Comparison of ENCODE assay signal across 16 cellular contexts in genomic region chr6:91135406-91135805, GRCh38.
DNase-seq lines count a peak whose midpoint lies in the region; TF ChIP-seq lines count a peak whose summit lies in the region.
"Had no signal": no experiment of that assay in that cellular context is flagged by ENCODE, and none has a peak within 500 bp of the region (broad histone marks: within the 10 kb centered on the region; RNA-seq: fewer than 3 reads in every experiment).

No MANE protein-coding gene starts in this region.

- H3K4me1 ChIP-seq in stomach, result no peaks in the 10 kb centered on the region
- H3K4me1 ChIP-seq: A549, BLaER1, Caco-2 had no signal

- peak overlapping the region; percentile 43 for H3K4me3 ChIP-seq in neural cell (ENCODE audit: low read length)
- H3K4me3 ChIP-seq in stomach, result no peak overlapping the region
- H3K4me3 ChIP-seq: A549, BLaER1 had no signal

- H3K27ac ChIP-seq in neural cell (ENCODE audit: low read length) (peak overlapping the region; percentile 96), stomach (no peak overlapping the region)
- H3K27ac ChIP-seq: A549, BLaER1 had no signal

- peak overlapping the region; percentile 52 for H3K4me2 ChIP-seq in neural cell (ENCODE audit: low read length)
- H3K4me2 ChIP-seq: A549, BLaER1 had no signal

- no peaks in the 10 kb centered on the region for H3F3A ChIP-seq in neural cell (ENCODE audit: insufficient read depth, low read length, poor library complexity, severe bottlenecking)

- TF ChIP-seq EP300 in neural cell (conservative IDR thresholded peaks at IDR 0.05; ENCODE audit: poor library complexity, severe bottlenecking) (no peak), stomach (IDR thresholded peaks at IDR 0.05) (no peak)

- H2AFZ ChIP-seq in neural cell (ENCODE audit: low read depth, low read length), result peak overlapping the region; percentile 27

- TF ChIP-seq CTCF in GM10248 (IDR thresholded peaks at IDR 0.05; ENCODE audit: control extremely low read depth, extremely low read depth, low read depth, missing control alignments), result peak; percentile 3
- no peak for TF ChIP-seq CTCF in neural cell (IDR thresholded peaks at IDR 0.05; ENCODE audit: poor library complexity, severe bottlenecking)
- no peak for TF ChIP-seq CTCF in stomach (IDR thresholded peaks at IDR 0.05)

- TF ChIP-seq RAD21 in neural cell (conservative IDR thresholded peaks at IDR 0.05), result no peak

- H3K9me3 ChIP-seq in neural cell (ENCODE audit: low read length) (no peaks in the 10 kb centered on the region), stomach (no peaks in the 10 kb centered on the region)
- H3K9me3 ChIP-seq: A549, BLaER1, Caco-2 had no signal

- no peak for DNase-seq in GM10248 (ENCODE audit: extremely low spot score)
- peak; percentile 78 for DNase-seq in NCI-H2171 treated with DMSO at 0.1 percent for 48 hours (lab: John Stamatoyannopoulos, UW)
- peak; percentile 89 for DNase-seq in cerebellar cortex (ENCODE audit: low spot score)
- DNase-seq in cortex of kidney (lab: John Stamatoyannopoulos, UW), result no peak
- DNase-seq in SKM-1 (lab: John Stamatoyannopoulos, UW; ENCODE audit: unreplicated experiment), result no peak
- DNase-seq in activated CD4-positive, alpha-beta T cell treated with anti-CD3 and anti-CD28 coated beads for 48 hours, result no peak
- no peak for DNase-seq in stomach
- DNase-seq: Caco-2; CD8-positive, alpha-beta memory T cell; DMS79; GOT3; H9; IMR-90 had no signal

- POLR2A ChIA-PET in GM10248 (lab: Yijun Ruan, JAX), result no interaction called here

- no peaks in the 10 kb centered on the region for H3K9me2 ChIP-seq in neural cell (ENCODE audit: insufficient read depth, low read length)

- no peak for TF ChIP-seq POLR2A in stomach (IDR thresholded peaks at IDR 0.05)

- H3K36me3 ChIP-seq in neural cell (ENCODE audit: insufficient read depth, low read length) (no peaks in the 10 kb centered on the region), stomach (no peaks in the 10 kb centered on the region)
- H3K36me3 ChIP-seq: BLaER1 had no signal

- H3K79me2 ChIP-seq in neural cell (replicated peaks; ENCODE audit: insufficient read depth, low read length), result no peaks in the 10 kb centered on the region

- no peaks in the 10 kb centered on the region for H3K27me3 ChIP-seq in neural cell (ENCODE audit: insufficient read depth, low read depth, low read length)
- H3K27me3 ChIP-seq in stomach, result no peaks in the 10 kb centered on the region
- H3K27me3 ChIP-seq: BLaER1 had no signal

- peak overlapping the region; percentile 53 for H3K9ac ChIP-seq in neural cell (ENCODE audit: low read length)
- H3K9ac ChIP-seq: BLaER1 had no signal

- CTCF ChIA-PET in GM10248 (lab: Yijun Ruan, JAX), result interaction anchor here (1.5 to 1.6 kb wide), 2 partner anchors 52 to 54 kb away, joined by 3 to 4 read pairs; no protein-coding TSS in a partner anchor

- intact Hi-C loops in stomach (cut with DNase I; ENCODE audit: low total_unique reads), result no loop called here

- H4K20me1 ChIP-seq in neural cell (ENCODE audit: insufficient read depth), result no peaks in the 10 kb centered on the region
- H4K20me1 ChIP-seq: BLaER1 had no signal

- 78 to 91% (median 87%) methylated on average over 2 of the region's 2 CpGs for WGBS in stomach, 5 donors

TF ChIP-seq in neural cell, 6 proteins besides CTCF, POLR2A, EP300 and RAD21:
- peak; percentile 27 for TF ChIP-seq POLR2AphosphoS5 (IDR thresholded peaks at IDR 0.05)
- TF ChIP-seq TAF1 (IDR thresholded peaks at IDR 0.05; ENCODE audit: low read depth), result no peak
- TF ChIP-seq SMC3 (conservative IDR thresholded peaks at IDR 0.05; ENCODE audit: poor library complexity), result no peak
- TF ChIP-seq, protein P1, sequence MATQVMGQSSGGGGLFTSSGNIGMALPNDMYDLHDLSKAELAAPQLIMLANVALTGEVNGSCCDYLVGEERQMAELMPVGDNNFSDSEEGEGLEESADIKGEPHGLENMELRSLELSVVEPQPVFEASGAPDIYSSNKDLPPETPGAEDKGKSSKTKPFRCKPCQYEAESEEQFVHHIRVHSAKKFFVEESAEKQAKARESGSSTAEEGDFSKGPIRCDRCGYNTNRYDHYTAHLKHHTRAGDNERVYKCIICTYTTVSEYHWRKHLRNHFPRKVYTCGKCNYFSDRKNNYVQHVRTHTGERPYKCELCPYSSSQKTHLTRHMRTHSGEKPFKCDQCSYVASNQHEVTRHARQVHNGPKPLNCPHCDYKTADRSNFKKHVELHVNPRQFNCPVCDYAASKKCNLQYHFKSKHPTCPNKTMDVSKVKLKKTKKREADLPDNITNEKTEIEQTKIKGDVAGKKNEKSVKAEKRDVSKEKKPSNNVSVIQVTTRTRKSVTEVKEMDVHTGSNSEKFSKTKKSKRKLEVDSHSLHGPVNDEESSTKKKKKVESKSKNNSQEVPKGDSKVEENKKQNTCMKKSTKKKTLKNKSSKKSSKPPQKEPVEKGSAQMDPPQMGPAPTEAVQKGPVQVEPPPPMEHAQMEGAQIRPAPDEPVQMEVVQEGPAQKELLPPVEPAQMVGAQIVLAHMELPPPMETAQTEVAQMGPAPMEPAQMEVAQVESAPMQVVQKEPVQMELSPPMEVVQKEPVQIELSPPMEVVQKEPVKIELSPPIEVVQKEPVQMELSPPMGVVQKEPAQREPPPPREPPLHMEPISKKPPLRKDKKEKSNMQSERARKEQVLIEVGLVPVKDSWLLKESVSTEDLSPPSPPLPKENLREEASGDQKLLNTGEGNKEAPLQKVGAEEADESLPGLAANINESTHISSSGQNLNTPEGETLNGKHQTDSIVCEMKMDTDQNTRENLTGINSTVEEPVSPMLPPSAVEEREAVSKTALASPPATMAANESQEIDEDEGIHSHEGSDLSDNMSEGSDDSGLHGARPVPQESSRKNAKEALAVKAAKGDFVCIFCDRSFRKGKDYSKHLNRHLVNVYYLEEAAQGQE (IDR thresholded peaks at IDR 0.05; ENCODE audit: borderline replicate concordance), result peak; percentile 16
- TF ChIP-seq EZH2 (IDR thresholded peaks at IDR 0.05; ENCODE audit: borderline replicate concordance, insufficient read depth, low read length, poor library complexity, severe bottlenecking), result no peak
- TF ChIP-seq MXI1 (conservative IDR thresholded peaks at IDR 0.05; ENCODE audit: poor library complexity, severe bottlenecking), result no peak

Comparison
In these comparisons a context has a peak if more than half of its experiments do, and no peak if none do; other contexts are left out.
1. DNase-seq: peak in NCI-H2171 treated with DMSO at 0.1 percent for 48 hours (single experiment) and cerebellar cortex (single experiment); none in GM10248 (single experiment), cortex of kidney (single experiment), SKM-1 (single experiment), activated CD4-positive, alpha-beta T cell treated with anti-CD3 and anti-CD28 coated beads for 48 hours (single experiment) and stomach (single experiment).